18 cellular contexts compared by ENCODE assay signal in the genomic region with DNA sequence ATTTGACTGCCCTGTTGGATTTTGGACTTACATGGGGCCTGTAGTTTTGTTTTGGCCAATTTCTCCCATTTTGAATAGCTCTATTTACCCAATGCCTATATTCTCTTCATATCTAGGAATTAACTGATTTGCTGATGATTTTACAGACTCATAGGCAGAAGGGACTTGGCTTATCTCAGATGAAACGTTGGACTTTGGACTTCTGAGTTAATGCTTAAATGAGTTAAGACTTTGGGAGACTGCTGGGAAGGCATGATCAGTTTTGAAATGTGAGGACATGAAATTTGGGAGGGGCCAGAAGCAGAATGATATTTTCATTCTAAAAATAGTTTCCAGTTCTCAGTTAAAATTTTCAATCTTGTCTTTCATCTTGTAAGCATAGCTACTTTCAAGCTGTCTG.
A peak's percentile ranks its signal among the peaks of the same experiment; 100 is the strongest.
DNase-seq lines count a peak whose midpoint lies in the region; ATAC-seq and TF ChIP-seq lines count a peak whose summit lies in the region.
"Had no signal": no experiment of that assay in that cellular context is flagged by ENCODE, and none has a peak within 500 bp of the region (broad histone marks: within the 10 kb centered on the region; RNA-seq: fewer than 3 reads in every experiment).

No MANE protein-coding gene starts in this region.

- no peaks in the 10 kb centered on the region for H3K4me1 ChIP-seq in endodermal cell (ENCODE audit: control insufficient read depth, insufficient read depth, low read length)

- peaks cover 44% of the 10 kb centered on the region for H3K9me3 Mint-ChIP-seq in endodermal cell

- peaks cover 2% of the 10 kb centered on the region for H3K27me3 Mint-ChIP-seq in endodermal cell (ENCODE audit: insufficient read depth)
- H3K27me3 Mint-ChIP-seq: CD8-positive, alpha-beta memory T cell had no signal

- no peak overlapping the region for H3K4me3 Mint-ChIP-seq in endodermal cell
- H3K4me3 Mint-ChIP-seq: CD8-positive, alpha-beta memory T cell had no signal

- no peaks in the 10 kb centered on the region for H3K27me3 ChIP-seq in endodermal cell (ENCODE audit: control insufficient read depth, insufficient read depth, low read length, poor library complexity, severe bottlenecking)

- peaks cover 61% of the 10 kb centered on the region for H3K9me3 ChIP-seq in endodermal cell (ENCODE audit: control insufficient read depth, low read length)

- ATAC-seq in GM21825 (IDR thresholded peaks at IDR 0.05; ENCODE audit: unreplicated experiment) (no peak), GM18505 (IDR thresholded peaks at IDR 0.05; ENCODE audit: unreplicated experiment) (no peak)

- peaks cover 87% of the 10 kb centered on the region for H3K36me3 ChIP-seq in endodermal cell (ENCODE audit: control insufficient read depth, insufficient read depth, low read length)

- WGBS in endodermal cell (ENCODE audit: insufficient coverage in 1 of 2, insufficient read length in 1 of 2), 2 experiments = 71 to 98% methylated on average over 1 of the region's 1 CpG

- no peaks in the 10 kb centered on the region for H3K4me1 Mint-ChIP-seq in endodermal cell

- TF ChIP-seq POLR2A in GM18505 (IDR thresholded peaks at IDR 0.05; ENCODE audit: borderline replicate concordance, extremely low read depth, insufficient read depth, insufficient read length) = no peak

- TF ChIP-seq CTCF in endodermal cell (conservative IDR thresholded peaks at IDR 0.05) = no peak

- peaks cover 76% of the 10 kb centered on the region for H3K36me3 Mint-ChIP-seq in endodermal cell (ENCODE audit: low read depth)

- H3K9ac ChIP-seq in endodermal cell (ENCODE audit: extremely low read depth, low read length, poor library complexity, severe bottlenecking) = no peak overlapping the region
- H3K9ac ChIP-seq: KMS-11 had no signal

- in situ Hi-C loops in Caki2 (cut with HindIII; ENCODE audit: low pct_unique_long_range_greater_than_20kb, low sequenced_read_pairs) = no loop called here

- DNase-seq in Caki2 (ENCODE audit: low read depth) (peak; percentile 48), endodermal cell (no peak), left kidney (ENCODE audit: low read depth, low spot score) (peak; percentile 6), renal cortical epithelial cell (ENCODE audit: low read depth) (peak; percentile 49), substantia nigra (lab: John Stamatoyannopoulos, UW) (no peak), activated gamma-delta T cell treated with Interleukin-2 at 50 U/mL for 16 hours (no peak)
- DNase-seq: C1 segment of cervical spinal cord; CD8-positive, alpha-beta memory T cell; DMS79 treated with DMSO at 0.1 percent for 48 hours; NCI-H1417; NCI-H187 treated with DMSO at 0.1 percent for 48 hours; NCI-H226; NCI-H524; NCI-H82; PC-9 had no signal

- H3K4me3 ChIP-seq in endodermal cell (ENCODE audit: low read length) = peak overlapping the region; percentile 65
- H3K4me3 ChIP-seq: PC-9 had no signal

- H3K27ac ChIP-seq in endodermal cell (ENCODE audit: low read depth, low read length) = no peak overlapping the region
- H3K27ac ChIP-seq in substantia nigra (ENCODE audit: low read depth, low read length, poor library complexity, severe bottlenecking) = no peak overlapping the region
- H3K27ac ChIP-seq: KMS-11, PC-9 had no signal

- H3K27ac Mint-ChIP-seq in endodermal cell = no peak overlapping the region

Comparison
In these comparisons a context has a peak if more than half of its experiments do, and no peak if none do; other contexts are left out.
1. DNase-seq: peak in Caki2 (single experiment), left kidney (single experiment) and renal cortical epithelial cell (single experiment); none in endodermal cell (single experiment), substantia nigra (0 of 49) and activated gamma-delta T cell treated with Interleukin-2 at 50 U/mL for 16 hours (single experiment).